In the genomic region with DNA sequence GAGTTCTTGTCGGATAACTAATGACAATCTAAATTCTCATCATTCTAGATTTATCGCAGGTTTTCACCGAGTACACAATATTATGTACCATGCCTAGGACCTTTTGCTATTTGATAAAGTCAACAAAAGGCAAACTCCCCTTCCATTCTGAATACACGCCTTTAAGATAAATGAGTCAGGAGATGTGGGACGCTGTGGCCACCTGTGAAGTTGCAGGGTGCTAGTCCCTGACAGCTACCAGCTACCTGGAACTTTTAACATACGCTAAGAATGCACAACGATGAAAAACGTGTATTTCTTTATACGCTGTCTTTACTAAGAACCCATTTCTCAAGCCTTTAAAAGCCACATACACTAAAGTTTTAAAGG, we compare ENCODE assay signal across 2 cellular contexts.
A peak's percentile ranks its signal among the peaks of the same experiment; 100 is the strongest.
TF ChIP-seq lines count a peak whose summit lies in the region.

No MANE protein-coding gene starts in this region.

TF ChIP-seq in A549, 52 proteins besides CTCF, POLR2A, EP300 and RAD21 (continued from another document):
- TF ChIP-seq NPAS2 (CRISPR knock-in tag; IDR thresholded peaks at IDR 0.05; ENCODE audit: borderline replicate concordance) (no peak), HES2 (IDR thresholded peaks at IDR 0.05) (no peak), SMC3 (IDR thresholded peaks at IDR 0.05) (no peak), HOXA7 (CRISPR knock-in tag; IDR thresholded peaks at IDR 0.05) (no peak), TP53 (CRISPR knock-in tag; IDR thresholded peaks at IDR 0.05) (no peak)
- TF ChIP-seq, protein P1, sequence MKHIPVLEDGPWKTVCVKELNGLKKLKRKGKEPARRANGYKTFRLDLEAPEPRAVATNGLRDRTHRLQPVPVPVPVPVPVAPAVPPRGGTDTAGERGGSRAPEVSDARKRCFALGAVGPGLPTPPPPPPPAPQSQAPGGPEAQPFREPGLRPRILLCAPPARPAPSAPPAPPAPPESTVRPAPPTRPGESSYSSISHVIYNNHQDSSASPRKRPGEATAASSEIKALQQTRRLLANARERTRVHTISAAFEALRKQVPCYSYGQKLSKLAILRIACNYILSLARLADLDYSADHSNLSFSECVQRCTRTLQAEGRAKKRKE (CRISPR knock-in tag; IDR thresholded peaks at IDR 0.05; ENCODE audit: low read depth): no peak

TF ChIP-seq in K562, 482 proteins besides CTCF, POLR2A, EP300 and RAD21 (continued from another document):
- 0 out of 4 replicates have a peak, but pooled peaks of 1 of the 2 experiments have one; percentile 19 for TF ChIP-seq KDM1A (IDR thresholded peaks at IDR 0.05)
